In genomic region chr20:3890999-3891929, GRCh38 we compare ENCODE assay signal across 8 cellular contexts. TPM values are rescaled to one million over a fixed set of nuclear protein-coding genes. Genes with fewer than 3 reads are reported as not detected.
DNase-seq lines count a peak whose midpoint lies in the region; ATAC-seq and TF ChIP-seq lines count a peak whose summit lies in the region.

No MANE protein-coding gene starts in this region.

- H3K4me2 ChIP-seq in SK-N-SH: peak overlapping the region; percentile 93
- peak overlapping the region; percentile 83 for H3K4me2 ChIP-seq in hepatocyte

- CTCF ChIA-PET in SK-N-SH (lab: Yijun Ruan, JAX) (interaction anchor here (0.6 to 1.5 kb wide), 3 partner anchors 36 to 194 kb away, joined by 3 to 6 read pairs (median 4); no protein-coding TSS in a partner anchor), activated B cell treated with CpG ODN at 0.5 μM for 24 hours (lab: Charles Lee) (interaction anchor here (1.4 to 1.9 kb wide), 2 partner anchors 10 to 194 kb away, joined by 3 to 9 read pairs; no protein-coding TSS in a partner anchor)

- no peak for ATAC-seq in SK-N-SH treated with all-trans-retinoic acid at 6 μM for 48 hours
- ATAC-seq in activated B cell treated with CpG ODN at 0.5 μM for 24 hours (ENCODE audit: low read depth): no peak
- ATAC-seq in stimulated activated memory B cell treated with anti-CD40 and anti-IgM and Interleukin-4, amounts not matched to agents 10 μg/mL and 1 μg/mL and 100 μg/mL, for 72 hours: no peak

- peaks cover 0 to 21% of the 10 kb centered on the region in 2 experiments for H3K36me3 ChIP-seq in SK-N-SH (replicated peaks in 1 of 2; ENCODE audit: control insufficient read depth in 1 of 2, insufficient read depth in 2 of 2, low read length in 1 of 2)
- no peaks in the 10 kb centered on the region for H3K36me3 ChIP-seq in hepatocyte (replicated peaks; ENCODE audit: insufficient read depth, low read depth)

- TF ChIP-seq RAD21 in SK-N-SH (IDR thresholded peaks at IDR 0.05; ENCODE audit: low read length): no peak

- peak overlapping the region; percentile 97 for H3K4me3 Mint-ChIP-seq in activated B cell treated with CpG ODN at 0.5 μM for 24 hours
- peak overlapping the region; percentile 91 for H3K4me3 Mint-ChIP-seq in stimulated activated memory B cell treated with anti-CD40 and anti-IgM and Interleukin-4, amounts not matched to agents 10 μg/mL and 1 μg/mL and 100 μg/mL, for 72 hours

- H3K79me2 ChIP-seq in SK-N-SH (ENCODE audit: insufficient read depth) (peaks cover 96% of the 10 kb centered on the region), hepatocyte (peaks cover 89% of the 10 kb centered on the region)

- H3K4me3 ChIP-seq in SK-N-SH (ENCODE audit: low read depth in 2 of 2, low read length in 1 of 2) (peak overlapping the region; percentile 81 to 100), hepatocyte (peak overlapping the region; percentile 95)

- H3K36me3 Mint-ChIP-seq in activated B cell treated with CpG ODN at 0.5 μM for 24 hours (ENCODE audit: low read depth): peaks cover 35% of the 10 kb centered on the region
- H3K36me3 Mint-ChIP-seq in stimulated activated memory B cell treated with anti-CD40 and anti-IgM and Interleukin-4, amounts not matched to agents 10 μg/mL and 1 μg/mL and 100 μg/mL, for 72 hours: peaks cover 16% of the 10 kb centered on the region

- TF ChIP-seq CTCF in SK-N-SH (IDR thresholded peaks at IDR 0.05) (no peak), activated B cell treated with CpG ODN at 0.5 μM for 24 hours (IDR thresholded peaks at IDR 0.05) (no peak), hepatocyte (IDR thresholded peaks at IDR 0.05; ENCODE audit: poor library complexity) (no peak)

- intact Hi-C loops in activated B cell treated with CpG ODN at 0.5 μM for 24 hours (cut with micrococcal nuclease): loop anchor here (2.0 kb wide), 1 partner anchor 16 kb away; no protein-coding TSS in a partner anchor

- peaks cover 66% of the 10 kb centered on the region for H3K4me1 Mint-ChIP-seq in activated B cell treated with CpG ODN at 0.5 μM for 24 hours
- peaks cover 55% of the 10 kb centered on the region for H3K4me1 Mint-ChIP-seq in stimulated activated memory B cell treated with anti-CD40 and anti-IgM and Interleukin-4, amounts not matched to agents 10 μg/mL and 1 μg/mL and 100 μg/mL, for 72 hours

- H3K4me1 ChIP-seq in SK-N-SH (ENCODE audit: control insufficient read depth in 1 of 2, insufficient read depth in 2 of 2, low read depth in 1 of 2, low read length in 1 of 2): peaks cover 15 to 19% of the 10 kb centered on the region in 2 experiments
- H3K4me1 ChIP-seq in hepatocyte (ENCODE audit: insufficient read depth): peaks cover 23% of the 10 kb centered on the region

- H3K27me3 ChIP-seq in SK-N-SH (ENCODE audit: insufficient read depth) (no peaks in the 10 kb centered on the region), hepatocyte (no peaks in the 10 kb centered on the region)

- peak overlapping the region in 1 of 2 experiments; percentile 96; a peak in 1 of 4 replicates for H3K27ac ChIP-seq in SK-N-SH (ENCODE audit: low read depth in 2 of 2, low read length in 1 of 2)
- H3K27ac ChIP-seq in hepatocyte: peak overlapping the region; percentile 91

- H3K9me2 ChIP-seq in SK-N-SH (no peaks in the 10 kb centered on the region), hepatocyte (replicated peaks; ENCODE audit: insufficient read depth) (no peaks in the 10 kb centered on the region)

- no peaks in the 10 kb centered on the region for H3K27me3 Mint-ChIP-seq in activated B cell treated with CpG ODN at 0.5 μM for 24 hours
- no peaks in the 10 kb centered on the region for H3K27me3 Mint-ChIP-seq in stimulated activated memory B cell treated with anti-CD40 and anti-IgM and Interleukin-4, amounts not matched to agents 10 μg/mL and 1 μg/mL and 100 μg/mL, for 72 hours

- H3F3A ChIP-seq in SK-N-SH (replicated peaks; ENCODE audit: insufficient read depth): peaks cover 21% of the 10 kb centered on the region

- H3K27ac Mint-ChIP-seq in activated B cell treated with CpG ODN at 0.5 μM for 24 hours: peak overlapping the region; percentile 92
- peak overlapping the region; percentile 89 for H3K27ac Mint-ChIP-seq in stimulated activated memory B cell treated with anti-CD40 and anti-IgM and Interleukin-4, amounts not matched to agents 10 μg/mL and 1 μg/mL and 100 μg/mL, for 72 hours

- TF ChIP-seq EP300 in SK-N-SH (IDR thresholded peaks at IDR 0.05; ENCODE audit: borderline replicate concordance in 1 of 2, low read depth in 1 of 2, low read length in 1 of 2): no peak

- WGBS in SK-N-SH (ENCODE audit: low lambda C conversion rate): 30% methylated on average over 16 of the region's 16 CpGs
- 54% methylated on average over 16 of the region's 16 CpGs for WGBS in hepatocyte (ENCODE audit: low lambda C conversion rate, missing lambda C conversion rate)

- no peak overlapping the region for H2AFZ ChIP-seq in SK-N-SH (ENCODE audit: low read depth)
- H2AFZ ChIP-seq in hepatocyte: no peak overlapping the region

- H3K9me3 ChIP-seq in SK-N-SH (no peaks in the 10 kb centered on the region), hepatocyte (ENCODE audit: low read depth) (no peaks in the 10 kb centered on the region)

- peak overlapping the region; percentile 98 for H3K9ac ChIP-seq in SK-N-SH

- H4K20me1 ChIP-seq in SK-N-SH (ENCODE audit: insufficient read depth) (peaks cover 66% of the 10 kb centered on the region), hepatocyte (ENCODE audit: insufficient read depth, poor library complexity, severe bottlenecking) (peaks cover 65% of the 10 kb centered on the region)

- DNase-seq in SK-N-SH (no peak), activated B cell treated with CpG ODN at 0.5 μM for 24 hours (no peak), hepatocyte (ENCODE audit: low spot score) (no peak), HT-29 (ENCODE audit: low spot score) (no peak), mucosa of gallbladder (ENCODE audit: low spot score) (no peak), NCI-H510A (lab: John Stamatoyannopoulos, UW) (no peak)

- H3K9me3 Mint-ChIP-seq in activated B cell treated with CpG ODN at 0.5 μM for 24 hours: no peaks in the 10 kb centered on the region
- no peaks in the 10 kb centered on the region for H3K9me3 Mint-ChIP-seq in stimulated activated memory B cell treated with anti-CD40 and anti-IgM and Interleukin-4, amounts not matched to agents 10 μg/mL and 1 μg/mL and 100 μg/mL, for 72 hours

- POLR2A ChIA-PET in SK-N-SH (lab: Yijun Ruan, JAX): interaction anchor here (1.0 kb wide), 1 partner anchor 124 kb away, joined by 3 read pairs; the partner anchor contains the start of gene RNF24
- POLR2A ChIA-PET in activated B cell treated with CpG ODN at 0.5 μM for 24 hours (lab: Charles Lee): interaction anchor here (0.5 to 2.7 kb wide), 9 partner anchors 8 to 195 kb away, joined by 3 to 13 read pairs (median 4); partner anchors contain the start of genes ADISSP and AP5S1

TF ChIP-seq in SK-N-SH, 30 proteins besides CTCF, POLR2A, EP300 and RAD21:
- TF ChIP-seq RXRA (IDR thresholded peaks at IDR 0.05; ENCODE audit: borderline replicate concordance, low read depth) (no peak), USF1 (IDR thresholded peaks at IDR 0.05; ENCODE audit: borderline replicate concordance, low read depth) (no peak), EZH2phosphoT487 (IDR thresholded peaks at IDR 0.05; ENCODE audit: borderline replicate concordance, low read depth) (no peak)

TF ChIP-seq in SK-N-SH treated with all-trans-retinoic acid at 6 μM for 48 hours, 23 proteins besides CTCF, POLR2A, EP300 and RAD21 (continues in another document):
- TF ChIP-seq ZC3H10 (CRISPR knock-in tag; IDR thresholded peaks at IDR 0.05): no peak
- TF ChIP-seq CSRNP3 (CRISPR knock-in tag; IDR thresholded peaks at IDR 0.05): no peak
- TF ChIP-seq ZFP30 (CRISPR knock-in tag; IDR thresholded peaks at IDR 0.05): no peak
- TF ChIP-seq BACH2 (CRISPR knock-in tag; IDR thresholded peaks at IDR 0.05; ENCODE audit: borderline replicate concordance): no peak
- no peak for TF ChIP-seq ESRRG (CRISPR knock-in tag; IDR thresholded peaks at IDR 0.05)
- no peak for TF ChIP-seq OSR1 (CRISPR knock-in tag; IDR thresholded peaks at IDR 0.05)
- TF ChIP-seq CSDC2 (CRISPR knock-in tag; IDR thresholded peaks at IDR 0.05): no peak
- TF ChIP-seq ZNF565 (CRISPR knock-in tag; conservative IDR thresholded peaks at IDR 0.05; ENCODE audit: low read depth): no peak
- TF ChIP-seq ZFP3 (CRISPR knock-in tag; IDR thresholded peaks at IDR 0.05): no peak
- TF ChIP-seq ARNTL (CRISPR knock-in tag; IDR thresholded peaks at IDR 0.05; ENCODE audit: borderline replicate concordance, low read depth): no peak

RNA-seq across cellular contexts. Expression of gene PANK2, which starts 2.1 kb away (rescaled TPM):
- polyA plus RNA-seq in SK-N-SH (2012; rRNA removed) (17.7 and 23.3 TPM in 2 replicates), hepatocyte (24.1 and 37.6 TPM in 2 replicates)
- 19.6 and 22.5 TPM in 2 replicates for polyA plus RNA-seq in SK-N-SH (2012; cell fraction: cytosol; rRNA removed)
- 43.1 and 53.0 TPM in 2 replicates for polyA plus RNA-seq in SK-N-SH (2012; cell fraction: nucleus; rRNA removed)
- total RNA-seq in activated B cell treated with CpG ODN at 0.5 μM for 24 hours (52.1 and 55.0 TPM in 2 replicates), hepatocyte (37.4 and 37.6 TPM in 2 replicates), mucosa of gallbladder (32.5 TPM)
- 34.6 and 39.1 TPM in 2 replicates for total RNA-seq in HT-29 (2014; rRNA removed; shearing (Covaris generic))

RNA-seq across cellular contexts. Expression of gene MAVS, which starts 44.6 kb away (rescaled TPM):
- polyA plus RNA-seq in SK-N-SH (2012; rRNA removed) (9.1 and 10.5 TPM in 2 replicates), hepatocyte (12.6 and 15.6 TPM in 2 replicates)
- polyA plus RNA-seq in SK-N-SH (2012; cell fraction: cytosol; rRNA removed): 5.1 and 6.6 TPM in 2 replicates
- 22.6 and 28.8 TPM in 2 replicates for polyA plus RNA-seq in SK-N-SH (2012; cell fraction: nucleus; rRNA removed)
- total RNA-seq in activated B cell treated with CpG ODN at 0.5 μM for 24 hours (33.5 and 39.7 TPM in 2 replicates), hepatocyte (21.9 and 24.7 TPM in 2 replicates), mucosa of gallbladder (44.9 TPM)
- 23.8 and 27.3 TPM in 2 replicates for total RNA-seq in HT-29 (2014; rRNA removed; shearing (Covaris generic))
